Comparison of ENCODE assay signal across 15 cellular contexts in genomic region chr3:123693584-123693983, GRCh38.
A peak's percentile ranks its signal among the peaks of the same experiment; 100 is the strongest.
DNase-seq lines count a peak whose midpoint lies in the region; ATAC-seq and TF ChIP-seq lines count a peak whose summit lies in the region.
"Had no signal": no experiment of that assay in that cellular context is flagged by ENCODE, and none has a peak within 500 bp of the region (broad histone marks: within the 10 kb centered on the region; RNA-seq: fewer than 3 reads in every experiment).

No MANE protein-coding gene starts in this region.

- no peaks in the 10 kb centered on the region for H3K79me2 ChIP-seq in parathyroid adenoma

- H3K9me3 ChIP-seq in right atrium auricular region, result no peaks in the 10 kb centered on the region
- no peaks in the 10 kb centered on the region for H3K9me3 ChIP-seq in esophagus (ENCODE audit: control insufficient read depth in 2 of 2, insufficient read depth in 1 of 2, low read depth in 1 of 2, low read length in 1 of 2)
- no peaks in the 10 kb centered on the region for H3K9me3 ChIP-seq in parathyroid adenoma (ENCODE audit: control insufficient read depth, low read length)
- no peaks in the 10 kb centered on the region for H3K9me3 ChIP-seq in aorta (ENCODE audit: control insufficient read depth, low read length)
- H3K9me3 ChIP-seq: body of pancreas, neutrophil had no signal

- peaks cover 0 to 52% of the 10 kb centered on the region in 2 donors for H3K4me1 ChIP-seq in right atrium auricular region
- peaks cover 3 to 4% of the 10 kb centered on the region in 2 donors for H3K4me1 ChIP-seq in esophagus (ENCODE audit: control insufficient read depth in 2 of 2, insufficient read depth in 2 of 2, low read length in 1 of 2)
- H3K4me1 ChIP-seq in parathyroid adenoma, result no peaks in the 10 kb centered on the region
- peaks cover 0 to 6% of the 10 kb centered on the region in 2 donors for H3K4me1 ChIP-seq in aorta (ENCODE audit: control insufficient read depth in 1 of 2, insufficient read depth in 2 of 2, low read length in 2 of 2)

- H3K27ac ChIP-seq in right atrium auricular region (peak overlapping the region; percentile 38 to 42), esophagus (ENCODE audit: low read depth in 2 of 2, low read length in 1 of 2) (peak overlapping the region; percentile 48 to 66), parathyroid adenoma (peak overlapping the region; percentile 73), aorta (ENCODE audit: low read depth in 1 of 2, low read length in 2 of 2) (peak overlapping the region; percentile 9 to 19)
- H3K27ac ChIP-seq: neutrophil had no signal

- H3K4me2 ChIP-seq in parathyroid adenoma (ENCODE audit: low read length), result no peak overlapping the region

- WGBS in esophagus, 2 donors, result 70 to 84% methylated on average over 2 of the region's 2 CpGs
- WGBS in aorta, 2 donors, result 30 to 34% methylated on average over 2 of the region's 2 CpGs

- DNase-seq in right atrium auricular region (ENCODE audit: low spot score), result no peak
- DNase-seq in Right ventricle myocardium inferior (ENCODE audit: missing footprints), result no peak
- DNase-seq in aorta, result no peak
- no peak for DNase-seq in HCEC 1CT
- no peak for DNase-seq in HPDE6-E6E7 (ENCODE audit: extremely low spot score)
- DNase-seq: activated CD4-positive, CD25-positive, alpha-beta regulatory T cell treated with anti-CD3 and anti-CD28 coated beads, Interleukin-2, amount 50 U/mL, for 72 hours; activated gamma-delta T cell treated with Interleukin-2 at 50 U/mL for 16 hours; body of pancreas; COR-L47; NCI-H2107; T-cell had no signal

- no peak for TF ChIP-seq CTCF in right atrium auricular region (IDR thresholded peaks at IDR 0.05)
- TF ChIP-seq CTCF in parathyroid adenoma (IDR thresholded peaks at IDR 0.05), result no peak

- H3K36me3 ChIP-seq in right atrium auricular region, result no peaks in the 10 kb centered on the region
- no peaks in the 10 kb centered on the region for H3K36me3 ChIP-seq in esophagus (ENCODE audit: control insufficient read depth in 2 of 2, insufficient read depth in 2 of 2, low read length in 1 of 2)
- no peaks in the 10 kb centered on the region for H3K36me3 ChIP-seq in parathyroid adenoma (ENCODE audit: control insufficient read depth, insufficient read depth, low read length)
- H3K36me3 ChIP-seq in aorta (ENCODE audit: control insufficient read depth in 1 of 2, insufficient read depth in 2 of 2, low read length in 1 of 2), result no peaks in the 10 kb centered on the region
- H3K36me3 ChIP-seq: neutrophil had no signal

- no peak overlapping the region for H3K4me3 ChIP-seq in right atrium auricular region
- no peak overlapping the region for H3K4me3 ChIP-seq in esophagus (ENCODE audit: low read depth in 1 of 2, low read length in 2 of 2)
- no peak overlapping the region for H3K4me3 ChIP-seq in parathyroid adenoma (ENCODE audit: low read depth, low read length)
- H3K4me3 ChIP-seq in aorta (ENCODE audit: low read length in 2 of 2), result no peak overlapping the region
- H3K4me3 ChIP-seq: body of pancreas had no signal

- H2AFZ ChIP-seq in parathyroid adenoma, result no peak overlapping the region

- ATAC-seq in Right ventricle myocardium inferior (no peak), aorta (ENCODE audit: low FRiP score) (no peak), HG02981 (IDR thresholded peaks at IDR 0.05; ENCODE audit: unreplicated experiment) (no peak)
- ATAC-seq: body of pancreas, T-cell had no signal

- intact Hi-C loops in Right ventricle myocardium inferior (cut with DNase I), result no loop called here
- intact Hi-C loops in aorta (cut with DNase I), result no loop called here

- no peak overlapping the region for H3K9ac ChIP-seq in parathyroid adenoma

- H3K27me3 ChIP-seq in right atrium auricular region (no peaks in the 10 kb centered on the region), esophagus (ENCODE audit: control insufficient read depth in 1 of 2, insufficient read depth in 2 of 2, low read length in 2 of 2) (no peaks in the 10 kb centered on the region), parathyroid adenoma (ENCODE audit: control insufficient read depth, insufficient read depth, low read length) (no peaks in the 10 kb centered on the region), aorta (ENCODE audit: control insufficient read depth in 1 of 2, insufficient read depth in 2 of 2, low read length in 1 of 2) (no peaks in the 10 kb centered on the region)
- H3K27me3 ChIP-seq: body of pancreas, neutrophil had no signal

Comparison
In these comparisons a context has a peak if more than half of its experiments do, and no peak if none do; other contexts are left out.
1. H3K27ac ChIP-seq: peak in every context shown above with its lines; median percentile 73 in parathyroid adenoma; 57 in esophagus; 40 in right atrium auricular region; 14 in aorta.